In the genomic region with DNA sequence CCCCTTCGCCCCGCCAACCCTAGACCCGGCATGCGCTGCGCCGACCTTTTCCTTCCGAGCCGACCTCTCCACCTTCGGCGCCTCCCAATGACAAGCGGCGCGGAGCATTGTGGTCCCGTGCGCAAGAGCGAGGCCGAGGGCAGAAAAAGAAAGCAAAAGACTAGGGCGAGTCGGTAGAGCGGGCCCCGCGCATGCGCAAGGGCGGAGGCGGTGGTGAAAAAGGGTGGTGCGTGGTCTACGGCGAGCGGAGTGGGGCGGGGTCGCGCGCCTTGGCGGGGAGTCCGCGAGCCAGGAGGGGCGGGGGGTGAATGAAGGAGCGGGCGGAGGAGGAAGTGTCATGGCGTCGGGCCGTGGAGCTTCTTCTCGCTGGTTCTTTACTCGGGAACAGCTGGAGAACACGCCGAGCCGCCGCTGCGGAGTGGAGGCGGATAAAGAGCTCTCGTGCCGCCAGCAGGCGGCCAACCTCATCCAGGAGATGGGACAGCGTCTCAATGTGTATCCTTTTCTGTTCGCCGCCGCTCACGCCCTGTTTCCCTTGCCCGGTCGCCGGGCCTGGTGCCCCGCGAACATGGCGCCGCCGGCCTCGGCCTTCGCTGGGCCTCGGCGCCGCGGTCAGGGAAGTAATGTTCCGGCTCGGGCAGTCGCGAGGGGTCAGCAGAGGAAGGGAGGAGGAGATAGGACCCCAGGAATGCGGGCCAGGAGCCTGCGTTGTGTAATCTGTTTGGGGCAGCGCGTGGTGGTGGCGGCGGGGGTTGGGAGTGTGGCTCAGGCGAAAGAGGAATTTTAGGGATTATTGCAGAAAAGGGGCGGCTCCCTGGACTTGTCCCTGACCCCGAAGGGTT, we compare ENCODE assay signal across 8 cellular contexts. TPM values are rescaled to one million over a fixed set of nuclear protein-coding genes. Genes with fewer than 3 reads are reported as not detected.
A peak's percentile ranks its signal among the peaks of the same experiment; 100 is the strongest.
DNase-seq lines count a peak whose midpoint lies in the region; ATAC-seq, FAIRE-seq and TF ChIP-seq lines count a peak whose summit lies in the region.

CCNT2 (plus strand) TSS at position 305 of the 842 bp plus-strand sequence; CDS start at position 338, 33 bp downstream.

- H3K27me3 Mint-ChIP-seq in chondrocyte (ENCODE audit: low read depth), result no peaks in the 10 kb centered on the region

- ATAC-seq in HG03439 (IDR thresholded peaks at IDR 0.05; ENCODE audit: unreplicated experiment), result peak; percentile 88

- H3K27ac Mint-ChIP-seq in chondrocyte (ENCODE audit: unreplicated experiment), result peak within 1 kb of the TSS; percentile 100

- H3K27me3 ChIP-seq in keratinocyte (ENCODE audit: control insufficient read depth, extremely low read depth, insufficient read depth, low read length), result no peaks in the 10 kb centered on the region

- peak; percentile 99 for DNase-seq in AG20443 (ENCODE audit: low spot score)
- peak; percentile 97 for DNase-seq in NCI-H510A treated with DMSO at 0.1 percent for 48 hours (lab: John Stamatoyannopoulos, UW)
- DNase-seq in activated CD4-positive, alpha-beta T cell treated with anti-CD3 and anti-CD28 coated beads for 24 hours (ENCODE audit: low read depth in 2 of 2), result peak; percentile 98 to 99
- peak; percentile 100 for DNase-seq in chondrocyte (ENCODE audit: low spot score)
- DNase-seq in keratinocyte (ENCODE audit: low read depth, low spot score), result peak; percentile 77
- peak; percentile 99 to 100 for DNase-seq in stimulated activated CD4-positive, alpha-beta T cell treated with anti-CD3 and anti-CD28 coated beads, Interleukin-15, amount 100 ng/mL, for 1 hour (ENCODE audit: low read depth in 1 of 2, low spot score in 1 of 2)

- H3K4me3 ChIP-seq in keratinocyte (ENCODE audit: control insufficient read depth in 2 of 3, extremely low read depth in 1 of 3, insufficient read depth in 2 of 3, low read depth in 1 of 3, low read length in 3 of 3), result peak within 1 kb of the TSS; percentile 64 to 94 (median 91)

- dilution Hi-C loops in keratinocyte (cut with MboI; ENCODE audit: extremely low pct_ligation_motif_present, low sequenced_read_pairs), result no loop called here

- H3K9me3 ChIP-seq in keratinocyte (ENCODE audit: control insufficient read depth, low read depth, low read length), result no peaks in the 10 kb centered on the region

- peak within 1 kb of the TSS; percentile 99 for H3K9ac ChIP-seq in keratinocyte (ENCODE audit: control insufficient read depth, extremely low read depth, insufficient read depth, low read length)

- H2AFZ ChIP-seq in keratinocyte (ENCODE audit: control insufficient read depth, low read length), result peak within 1 kb of the TSS; percentile 97

- H3K9me1 ChIP-seq in keratinocyte (ENCODE audit: control insufficient read depth, extremely low read depth, insufficient read depth, low read length), result no peaks in the 10 kb centered on the region

- TF ChIP-seq POLR2A in GM19193 (IDR thresholded peaks at IDR 0.05; ENCODE audit: extremely low read depth, insufficient read depth, insufficient read length), result peak; percentile 74

- H3K4me1 ChIP-seq in keratinocyte (ENCODE audit: control insufficient read depth, extremely low read depth, insufficient read depth, low read length), result peaks cover 13% of the 10 kb centered on the region

- no peaks in the 10 kb centered on the region for H3K36me3 ChIP-seq in keratinocyte (ENCODE audit: control insufficient read depth in 2 of 2, extremely low read depth in 1 of 2, insufficient read depth in 2 of 2, low read length in 2 of 2)

- peak within 1 kb of the TSS; percentile 97 for H3K4me3 Mint-ChIP-seq in chondrocyte (ENCODE audit: unreplicated experiment)

- H3K79me2 ChIP-seq in keratinocyte (ENCODE audit: control insufficient read depth, insufficient read depth, low read length), result peaks cover 50% of the 10 kb centered on the region

- H3K4me2 ChIP-seq in keratinocyte (ENCODE audit: control insufficient read depth, extremely low read depth, insufficient read depth, low read depth, low read length), result peak within 1 kb of the TSS; percentile 91

- peak within 1 kb of the TSS; percentile 99 for H3K27ac ChIP-seq in keratinocyte (ENCODE audit: control insufficient read depth, insufficient read depth, low read length)

- peaks cover 33% of the 10 kb centered on the region for H3K4me1 Mint-ChIP-seq in chondrocyte (ENCODE audit: low read depth)

- H3K9me3 Mint-ChIP-seq in chondrocyte (ENCODE audit: low read depth), result peaks cover 2% of the 10 kb centered on the region

- peaks cover 17% of the 10 kb centered on the region for H4K20me1 ChIP-seq in keratinocyte (ENCODE audit: control insufficient read depth, extremely low read depth, insufficient read depth, low read length)

- H3K36me3 Mint-ChIP-seq in chondrocyte (ENCODE audit: low read depth), result peaks cover 3% of the 10 kb centered on the region

- FAIRE-seq in keratinocyte (lab: Jason Lieb, UNC), result no peak

- TF ChIP-seq CTCF in chondrocyte (IDR thresholded peaks at IDR 0.05) (peak; percentile 32), keratinocyte (optimal IDR thresholded peaks at IDR 0.05 in 1 of 3, IDR thresholded peaks at IDR 0.05 in 1 of 3, conservative IDR thresholded peaks at IDR 0.05 in 1 of 3; ENCODE audit: extremely low read depth in 1 of 3, insufficient read depth in 2 of 3, low read length in 3 of 3) (peak in 1 of 3 experiments; percentile 24)

RNA-seq across cellular contexts. Expression of gene CCNT2, which starts in this region (rescaled TPM):
- 29.2 to 31.5 TPM (median 30.6 TPM) in 3 replicates for total RNA-seq in chondrocyte
- 10.2 to 20.9 TPM (median 20.1 TPM) in 3 replicates for polyA plus RNA-seq in keratinocyte
- polyA plus RNA-seq in keratinocyte (2011; ENCODE audit: low read depth), result 14.7 TPM
- 3.6 and 7.0 TPM in 2 replicates for polyA plus RNA-seq in keratinocyte (2011; cell fraction: cytosol; rRNA removed)
- 34.3 and 44.8 TPM in 2 replicates for polyA plus RNA-seq in keratinocyte (2011; cell fraction: nucleus; rRNA removed)
- polyA plus RNA-seq in keratinocyte (2012; ENCODE audit: low replicate concordance), result 11.1 TPM in 2 replicates
- 16.3 to 46.6 TPM (median 31.7 TPM) in 3 replicates for polyA minus RNA-seq in keratinocyte
- polyA minus RNA-seq in keratinocyte (2011; cell fraction: cytosol; rRNA and poly(A)+ RNA removed), result 6.1 TPM
- 49.0 and 65.8 TPM in 2 replicates for polyA minus RNA-seq in keratinocyte (2011; cell fraction: nucleus; rRNA and poly(A)+ RNA removed)

Comparison
In these comparisons a context has a peak if more than half of its experiments do, and no peak if none do; other contexts are left out.
1. Peak in every context shown above with its lines: DNase-seq, ATAC-seq, H3K4me3 ChIP-seq and H3K27ac ChIP-seq.